In the genomic region with DNA sequence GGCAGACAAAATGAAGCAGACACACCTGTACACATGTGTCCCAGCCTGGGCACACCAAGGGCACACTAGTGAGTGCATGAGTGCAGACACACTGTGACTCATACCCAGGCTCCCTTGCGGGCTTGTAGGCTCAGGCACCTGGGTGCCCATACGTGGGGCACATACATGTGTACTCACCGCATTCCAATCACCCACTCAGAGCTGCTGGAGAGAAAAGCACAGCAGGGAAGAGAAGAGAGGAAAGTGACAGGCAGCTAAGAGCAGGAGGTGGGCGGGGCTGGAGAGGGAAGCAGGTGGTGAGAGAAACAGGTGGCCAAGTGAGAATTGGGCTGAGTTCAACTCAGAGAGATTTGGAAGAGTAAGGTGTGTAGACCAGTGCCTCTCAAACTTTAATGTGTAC, we compare ENCODE assay signal across 17 cellular contexts. TPM values are rescaled to one million over a fixed set of nuclear protein-coding genes. Genes with fewer than 3 reads are reported as not detected.
DNase-seq lines count a peak whose midpoint lies in the region; ATAC-seq and TF ChIP-seq lines count a peak whose summit lies in the region.
"Had no signal": no experiment of that assay in that cellular context is flagged by ENCODE, and none has a peak within 500 bp of the region (broad histone marks: within the 10 kb centered on the region; RNA-seq: fewer than 3 reads in every experiment).

No MANE protein-coding gene starts in this region.

- H3K9me3 Mint-ChIP-seq in endodermal cell: no peaks in the 10 kb centered on the region
- no peaks in the 10 kb centered on the region for H3K9me3 Mint-ChIP-seq in natural killer cell treated with Interleukin-12 subunit alpha and Interleukin-12 subunit beta and Interleukin-15 and Interleukin-18, amount 100 ng/mL, for 72 hours
- H3K9me3 Mint-ChIP-seq: activated T-helper 2 cell treated with anti-CD3 and anti-CD28 coated beads, Interferon-gamma antibody, Interleukin-2, Interleukin-4, amounts not matched to agents 10 μg/mL and 5 μg/mL and 100 μg/mL, durations not matched to agents 14 hours and 24 hours and 36 hours; central memory CD8-positive, alpha-beta T cell; memory B cell had no signal

- H3F3A ChIP-seq in MM.1S (ENCODE audit: insufficient read depth, low read length): no peaks in the 10 kb centered on the region

- no peaks in the 10 kb centered on the region for H3K79me2 ChIP-seq in MM.1S (ENCODE audit: low read length)

- no peak for TF ChIP-seq CTCF in MM.1S (IDR thresholded peaks at IDR 0.05; ENCODE audit: low read length)
- TF ChIP-seq CTCF in endodermal cell (conservative IDR thresholded peaks at IDR 0.05): no peak
- TF ChIP-seq CTCF in WERI-Rb-1 (IDR thresholded peaks at IDR 0.05; ENCODE audit: low read depth, low read length): no peak

- no peaks in the 10 kb centered on the region for H3K9me2 ChIP-seq in MM.1S (replicated peaks; ENCODE audit: insufficient read depth, low read length)

- peak; percentile 85 for DNase-seq in COR-L47 (lab: John Stamatoyannopoulos, UW)
- peak; percentile 61 for DNase-seq in MM.1S
- peak; percentile 54 for DNase-seq in NCI-H2196 treated with DMSO at 0.1 percent for 48 hours (lab: John Stamatoyannopoulos, UW; ENCODE audit: unreplicated experiment)
- peak; percentile 90 for DNase-seq in endodermal cell
- no peak for DNase-seq in natural killer cell treated with Interleukin-12 subunit alpha and Interleukin-12 subunit beta and Interleukin-15 and Interleukin-18, amount 100 ng/mL, for 72 hours (ENCODE audit: low spot score)
- no peak for DNase-seq in medulla oblongata (ENCODE audit: extremely low spot score)
- DNase-seq in T-helper 1 cell: no peak
- DNase-seq in WERI-Rb-1: no peak
- DNase-seq: activated CD8-positive, alpha-beta T cell treated with anti-CD3 and anti-CD28 coated beads, Interleukin-2, amount 10 ng/mL, durations not matched to agents 7 days and 5 days; adrenal gland; Caco-2; KBM-7; right cardiac atrium had no signal

- H2AFZ ChIP-seq in MM.1S (ENCODE audit: low read length): peak overlapping the region; percentile 30; the same call in 1 of the 2 replicates

- H3K36me3 Mint-ChIP-seq in endodermal cell (ENCODE audit: low read depth): no peaks in the 10 kb centered on the region
- no peaks in the 10 kb centered on the region for H3K36me3 Mint-ChIP-seq in natural killer cell treated with Interleukin-12 subunit alpha and Interleukin-12 subunit beta and Interleukin-15 and Interleukin-18, amount 100 ng/mL, for 72 hours
- H3K36me3 Mint-ChIP-seq: memory B cell had no signal

- no peak overlapping the region for H3K9ac ChIP-seq in MM.1S (ENCODE audit: low read length)
- no peak overlapping the region for H3K9ac ChIP-seq in endodermal cell (ENCODE audit: extremely low read depth, low read length, poor library complexity, severe bottlenecking)

- peaks cover 6% of the 10 kb centered on the region for H3K4me1 Mint-ChIP-seq in endodermal cell
- H3K4me1 Mint-ChIP-seq in natural killer cell treated with Interleukin-12 subunit alpha and Interleukin-12 subunit beta and Interleukin-15 and Interleukin-18, amount 100 ng/mL, for 72 hours (ENCODE audit: low read depth in 2 of 2): peaks cover 0 to 3% of the 10 kb centered on the region in 2 donors
- H3K4me1 Mint-ChIP-seq: central memory CD8-positive, alpha-beta T cell had no signal

- H3K27me3 ChIP-seq in MM.1S (replicated peaks; ENCODE audit: insufficient read depth, low read length): no peaks in the 10 kb centered on the region; the same call in 1 of the 2 replicates
- peaks cover 57% of the 10 kb centered on the region for H3K27me3 ChIP-seq in endodermal cell (ENCODE audit: control insufficient read depth, insufficient read depth, low read length, poor library complexity, severe bottlenecking)
- H3K27me3 ChIP-seq in WERI-Rb-1 (ENCODE audit: insufficient read depth, low read depth, severe bottlenecking): no peaks in the 10 kb centered on the region

- peak overlapping the region; percentile 19 for H3K4me2 ChIP-seq in MM.1S (ENCODE audit: low read depth, low read length)

- H3K4me1 ChIP-seq in MM.1S (ENCODE audit: low read length) (peaks cover 17% of the 10 kb centered on the region), endodermal cell (ENCODE audit: control insufficient read depth, insufficient read depth, low read length) (no peaks in the 10 kb centered on the region)

- no peak for ATAC-seq in natural killer cell treated with Interleukin-12 subunit alpha and Interleukin-12 subunit beta and Interleukin-15 and Interleukin-18, amount 100 ng/mL, for 72 hours
- ATAC-seq: activated CD8-positive, alpha-beta T cell treated with anti-CD3 and anti-CD28 coated beads, Interleukin-2, amount 10 ng/mL, durations not matched to agents 7 days and 5 days; right cardiac atrium had no signal

- no peaks in the 10 kb centered on the region for H4K20me1 ChIP-seq in MM.1S (ENCODE audit: insufficient read depth, low read length)

- 26 to 75% methylated on average over 1 to 4 of the region's 4 CpGs for WGBS in endodermal cell (ENCODE audit: insufficient coverage in 1 of 2, insufficient read length in 1 of 2), 2 experiments

- H3K27ac ChIP-seq in MM.1S (ENCODE audit: low read length): no peak overlapping the region
- no peak overlapping the region for H3K27ac ChIP-seq in endodermal cell (ENCODE audit: low read depth, low read length)
- H3K27ac ChIP-seq in WERI-Rb-1: no peak overlapping the region
- H3K27ac ChIP-seq: adrenal gland, SK-N-MC had no signal

- no peak overlapping the region for H3K4me3 Mint-ChIP-seq in endodermal cell
- H3K4me3 Mint-ChIP-seq in natural killer cell treated with Interleukin-12 subunit alpha and Interleukin-12 subunit beta and Interleukin-15 and Interleukin-18, amount 100 ng/mL, for 72 hours: no peak overlapping the region
- H3K4me3 Mint-ChIP-seq: activated CD8-positive, alpha-beta T cell treated with anti-CD3 and anti-CD28 coated beads, Interleukin-2, amount 10 ng/mL, durations not matched to agents 7 days and 5 days; central memory CD8-positive, alpha-beta T cell; memory B cell had no signal

- H3K36me3 ChIP-seq in MM.1S (replicated peaks; ENCODE audit: insufficient read depth, low read length) (no peaks in the 10 kb centered on the region), endodermal cell (ENCODE audit: control insufficient read depth, insufficient read depth, low read length) (no peaks in the 10 kb centered on the region), WERI-Rb-1 (no peaks in the 10 kb centered on the region)
- H3K36me3 ChIP-seq: adrenal gland had no signal

- H3K9me3 ChIP-seq in MM.1S (replicated peaks; ENCODE audit: insufficient read depth, low read length) (no peaks in the 10 kb centered on the region), endodermal cell (ENCODE audit: control insufficient read depth, low read length) (no peaks in the 10 kb centered on the region), WERI-Rb-1 (ENCODE audit: severe bottlenecking) (no peaks in the 10 kb centered on the region)
- H3K9me3 ChIP-seq: adrenal gland, Caco-2 had no signal

- H3K27me3 Mint-ChIP-seq in endodermal cell (ENCODE audit: insufficient read depth): peaks cover 71% of the 10 kb centered on the region
- H3K27me3 Mint-ChIP-seq in natural killer cell treated with Interleukin-12 subunit alpha and Interleukin-12 subunit beta and Interleukin-15 and Interleukin-18, amount 100 ng/mL, for 72 hours: peaks cover 22 to 23% of the 10 kb centered on the region in 2 donors

- no peak overlapping the region for H3K4me3 ChIP-seq in MM.1S (ENCODE audit: low read length)
- no peak overlapping the region for H3K4me3 ChIP-seq in endodermal cell (ENCODE audit: low read length)
- no peak overlapping the region for H3K4me3 ChIP-seq in WERI-Rb-1 (ENCODE audit: low read depth, low read length)
- H3K4me3 ChIP-seq: adrenal gland, SK-N-MC had no signal

- H3K27ac Mint-ChIP-seq in endodermal cell: no peak overlapping the region
- H3K27ac Mint-ChIP-seq in natural killer cell treated with Interleukin-12 subunit alpha and Interleukin-12 subunit beta and Interleukin-15 and Interleukin-18, amount 100 ng/mL, for 72 hours: no peak overlapping the region
- H3K27ac Mint-ChIP-seq: activated CD8-positive, alpha-beta T cell treated with anti-CD3 and anti-CD28 coated beads, Interleukin-2, amount 10 ng/mL, durations not matched to agents 7 days and 5 days; activated T-helper 2 cell treated with anti-CD3 and anti-CD28 coated beads, Interferon-gamma antibody, Interleukin-2, Interleukin-4, amounts not matched to agents 10 μg/mL and 5 μg/mL and 100 μg/mL, durations not matched to agents 14 hours and 24 hours and 36 hours; memory B cell had no signal

RNA-seq across cellular contexts. Expression of a gene that starts 54.0 kb away (rescaled TPM):
- total RNA-seq in endodermal cell: under 1 TPM in 1 of 2 donors, not detected in 1; 0.15 TPM
- polyA plus RNA-seq in endodermal cell (2013, experiment 1 of 2): 1.1 TPM
- 0.83 TPM for polyA plus RNA-seq in endodermal cell (2013, experiment 2 of 2)
- total RNA-seq in natural killer cell treated with Interleukin-12 subunit alpha and Interleukin-12 subunit beta and Interleukin-15 and Interleukin-18, amount 100 ng/mL, for 72 hours: not detected
- total RNA-seq: activated CD8-positive, alpha-beta T cell treated with anti-CD3 and anti-CD28 coated beads, Interleukin-2, amount 10 ng/mL, durations not matched to agents 7 days and 5 days; activated T-helper 2 cell treated with anti-CD3 and anti-CD28 coated beads, Interferon-gamma antibody, Interleukin-2, Interleukin-4, amounts not matched to agents 10 μg/mL and 5 μg/mL and 100 μg/mL, durations not matched to agents 14 hours and 24 hours and 36 hours had no signal

Comparison
In these comparisons a context has a peak if more than half of its experiments do, and no peak if none do; other contexts are left out.
1. DNase-seq: peak in COR-L47 (single experiment), MM.1S (single experiment), NCI-H2196 treated with DMSO at 0.1 percent for 48 hours (single experiment) and endodermal cell (single experiment); none in natural killer cell treated with Interleukin-12 subunit alpha and Interleukin-12 subunit beta and Interleukin-15 and Interleukin-18, amount 100 ng/mL, for 72 hours (single experiment), medulla oblongata (single experiment), T-helper 1 cell (0 of 5) and WERI-Rb-1 (single experiment).